1 cellular context compared by ENCODE assay signal in the genomic region with DNA sequence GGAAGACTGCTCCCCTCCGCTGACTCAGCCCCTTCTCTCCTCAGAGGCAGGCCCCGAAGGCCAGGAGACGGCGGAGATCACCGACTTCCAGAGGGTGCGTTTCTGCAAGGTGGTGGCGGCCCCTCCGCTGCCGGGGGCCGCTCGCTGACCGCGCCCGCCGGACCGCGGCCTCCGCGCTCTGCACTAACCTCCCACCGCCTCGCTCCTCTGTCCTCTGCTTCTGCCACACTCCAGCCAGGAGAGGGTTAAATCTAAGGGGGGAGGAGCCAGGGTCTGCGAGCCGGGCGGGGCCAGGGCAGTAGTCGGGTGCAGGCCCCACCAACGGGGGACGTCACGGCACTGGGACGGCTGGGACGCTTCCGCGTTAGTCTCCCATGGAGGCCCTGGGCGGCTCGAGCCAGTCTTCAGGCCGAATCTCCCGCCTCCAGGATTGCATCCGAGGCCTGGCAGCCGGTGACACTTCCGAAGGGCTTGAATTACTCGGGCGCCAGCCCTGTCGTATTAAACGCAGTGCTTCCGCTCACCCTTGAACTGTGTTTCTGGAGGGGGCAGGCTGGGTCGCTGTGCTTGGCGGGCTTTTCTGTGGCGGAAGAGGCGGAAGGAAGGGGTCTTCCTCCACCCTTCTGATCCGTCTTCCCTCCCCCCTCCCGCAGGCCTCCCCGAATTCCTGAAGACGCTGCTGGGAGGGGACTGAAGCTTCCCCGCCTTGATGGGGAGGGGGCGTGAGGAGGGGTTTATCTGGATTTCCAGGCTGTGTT.
A peak's percentile ranks its signal among the peaks of the same experiment; 100 is the strongest.
TF ChIP-seq lines count a peak whose summit lies in the region.

No MANE protein-coding gene starts in this region.

TF ChIP-seq in K562, 482 proteins besides CTCF, POLR2A, EP300 and RAD21 (continues in another document):
- TF ChIP-seq KDM1A (IDR thresholded peaks at IDR 0.05), result peak in 1 of 2 experiments; percentile 80; a peak in 1 of 4 replicates
- no peak for TF ChIP-seq ZNF57 (CRISPR knock-in tag; IDR thresholded peaks at IDR 0.05)
- TF ChIP-seq JUN (IDR thresholded peaks at IDR 0.05; ENCODE audit: borderline replicate concordance, low read depth, low read length), result no peak
- no peak for TF ChIP-seq JUN (CRISPR knock-in tag; IDR thresholded peaks at IDR 0.05; ENCODE audit: borderline replicate concordance)
- peak in 1 of 2 experiments; percentile 27; a peak in 2 of 4 replicates for TF ChIP-seq SIN3A (IDR thresholded peaks at IDR 0.05; ENCODE audit: borderline replicate concordance in 2 of 2, control insufficient read depth in 1 of 2, low read depth in 2 of 2, low read length in 2 of 2)
- TF ChIP-seq GTF2F1 (IDR thresholded peaks at IDR 0.05; ENCODE audit: low read depth, low read length), result no peak
- 0 out of 2 replicates have a peak, but pooled peaks have one; percentile 10 for TF ChIP-seq BCOR (IDR thresholded peaks at IDR 0.05)
- TF ChIP-seq, protein P1, sequence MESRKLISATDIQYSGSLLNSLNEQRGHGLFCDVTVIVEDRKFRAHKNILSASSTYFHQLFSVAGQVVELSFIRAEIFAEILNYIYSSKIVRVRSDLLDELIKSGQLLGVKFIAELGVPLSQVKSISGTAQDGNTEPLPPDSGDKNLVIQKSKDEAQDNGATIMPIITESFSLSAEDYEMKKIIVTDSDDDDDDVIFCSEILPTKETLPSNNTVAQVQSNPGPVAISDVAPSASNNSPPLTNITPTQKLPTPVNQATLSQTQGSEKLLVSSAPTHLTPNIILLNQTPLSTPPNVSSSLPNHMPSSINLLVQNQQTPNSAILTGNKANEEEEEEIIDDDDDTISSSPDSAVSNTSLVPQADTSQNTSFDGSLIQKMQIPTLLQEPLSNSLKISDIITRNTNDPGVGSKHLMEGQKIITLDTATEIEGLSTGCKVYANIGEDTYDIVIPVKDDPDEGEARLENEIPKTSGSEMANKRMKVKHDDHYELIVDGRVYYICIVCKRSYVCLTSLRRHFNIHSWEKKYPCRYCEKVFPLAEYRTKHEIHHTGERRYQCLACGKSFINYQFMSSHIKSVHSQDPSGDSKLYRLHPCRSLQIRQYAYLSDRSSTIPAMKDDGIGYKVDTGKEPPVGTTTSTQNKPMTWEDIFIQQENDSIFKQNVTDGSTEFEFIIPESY (CRISPR knock-in tag; IDR thresholded peaks at IDR 0.05), result peak; percentile 26; the same call in 1 of the 2 replicates
- no peak for TF ChIP-seq HSF4 (CRISPR knock-in tag; IDR thresholded peaks at IDR 0.05; ENCODE audit: borderline replicate concordance)
- no peak for TF ChIP-seq DMBX1 (CRISPR knock-in tag; IDR thresholded peaks at IDR 0.05; ENCODE audit: borderline replicate concordance)
- no peak for TF ChIP-seq PURB (CRISPR knock-in tag; IDR thresholded peaks at IDR 0.05; ENCODE audit: low read depth)
- peak; percentile 81 to 97 for TF ChIP-seq MAZ (CRISPR knock-in tag; conservative IDR thresholded peaks at IDR 0.05 in 1 of 2, IDR thresholded peaks at IDR 0.05 in 1 of 2)
- no peak for TF ChIP-seq NRF1 (conservative IDR thresholded peaks at IDR 0.05 in 1 of 2, IDR thresholded peaks at IDR 0.05 in 1 of 2)
- TF ChIP-seq CC2D1A (IDR thresholded peaks at IDR 0.05), result no peak
- TF ChIP-seq, protein P2, sequence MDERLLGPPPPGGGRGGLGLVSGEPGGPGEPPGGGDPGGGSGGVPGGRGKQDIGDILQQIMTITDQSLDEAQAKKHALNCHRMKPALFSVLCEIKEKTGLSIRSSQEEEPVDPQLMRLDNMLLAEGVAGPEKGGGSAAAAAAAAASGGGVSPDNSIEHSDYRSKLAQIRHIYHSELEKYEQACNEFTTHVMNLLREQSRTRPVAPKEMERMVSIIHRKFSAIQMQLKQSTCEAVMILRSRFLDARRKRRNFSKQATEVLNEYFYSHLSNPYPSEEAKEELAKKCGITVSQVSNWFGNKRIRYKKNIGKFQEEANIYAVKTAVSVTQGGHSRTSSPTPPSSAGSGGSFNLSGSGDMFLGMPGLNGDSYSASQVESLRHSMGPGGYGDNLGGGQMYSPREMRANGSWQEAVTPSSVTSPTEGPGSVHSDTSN (CRISPR knock-in tag; IDR thresholded peaks at IDR 0.05; ENCODE audit: low read depth), result no peak
- TF ChIP-seq, protein P2 (tag; conservative IDR thresholded peaks at IDR 0.05; ENCODE audit: low read depth), result no peak
- TF ChIP-seq MBD2 (IDR thresholded peaks at IDR 0.05; ENCODE audit: borderline replicate concordance, low read depth), result peak; percentile 49; the same call in 1 of the 2 replicates
- TF ChIP-seq ZNF75A (CRISPR knock-in tag; IDR thresholded peaks at IDR 0.05), result no peak
- TF ChIP-seq ZNF79 (CRISPR knock-in tag; IDR thresholded peaks at IDR 0.05; ENCODE audit: low read depth), result no peak
- TF ChIP-seq ZNF217 (CRISPR knock-in tag; IDR thresholded peaks at IDR 0.05), result no peak
- TF ChIP-seq, protein P3, sequence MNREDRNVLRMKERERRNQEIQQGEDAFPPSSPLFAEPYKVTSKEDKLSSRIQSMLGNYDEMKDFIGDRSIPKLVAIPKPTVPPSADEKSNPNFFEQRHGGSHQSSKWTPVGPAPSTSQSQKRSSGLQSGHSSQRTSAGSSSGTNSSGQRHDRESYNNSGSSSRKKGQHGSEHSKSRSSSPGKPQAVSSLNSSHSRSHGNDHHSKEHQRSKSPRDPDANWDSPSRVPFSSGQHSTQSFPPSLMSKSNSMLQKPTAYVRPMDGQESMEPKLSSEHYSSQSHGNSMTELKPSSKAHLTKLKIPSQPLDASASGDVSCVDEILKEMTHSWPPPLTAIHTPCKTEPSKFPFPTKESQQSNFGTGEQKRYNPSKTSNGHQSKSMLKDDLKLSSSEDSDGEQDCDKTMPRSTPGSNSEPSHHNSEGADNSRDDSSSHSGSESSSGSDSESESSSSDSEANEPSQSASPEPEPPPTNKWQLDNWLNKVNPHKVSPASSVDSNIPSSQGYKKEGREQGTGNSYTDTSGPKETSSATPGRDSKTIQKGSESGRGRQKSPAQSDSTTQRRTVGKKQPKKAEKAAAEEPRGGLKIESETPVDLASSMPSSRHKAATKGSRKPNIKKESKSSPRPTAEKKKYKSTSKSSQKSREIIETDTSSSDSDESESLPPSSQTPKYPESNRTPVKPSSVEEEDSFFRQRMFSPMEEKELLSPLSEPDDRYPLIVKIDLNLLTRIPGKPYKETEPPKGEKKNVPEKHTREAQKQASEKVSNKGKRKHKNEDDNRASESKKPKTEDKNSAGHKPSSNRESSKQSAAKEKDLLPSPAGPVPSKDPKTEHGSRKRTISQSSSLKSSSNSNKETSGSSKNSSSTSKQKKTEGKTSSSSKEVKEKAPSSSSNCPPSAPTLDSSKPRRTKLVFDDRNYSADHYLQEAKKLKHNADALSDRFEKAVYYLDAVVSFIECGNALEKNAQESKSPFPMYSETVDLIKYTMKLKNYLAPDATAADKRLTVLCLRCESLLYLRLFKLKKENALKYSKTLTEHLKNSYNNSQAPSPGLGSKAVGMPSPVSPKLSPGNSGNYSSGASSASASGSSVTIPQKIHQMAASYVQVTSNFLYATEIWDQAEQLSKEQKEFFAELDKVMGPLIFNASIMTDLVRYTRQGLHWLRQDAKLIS (CRISPR knock-in tag; IDR thresholded peaks at IDR 0.05), result peak; percentile 18; the same call in 1 of the 2 replicates
- TF ChIP-seq SMC3 (conservative IDR thresholded peaks at IDR 0.05; ENCODE audit: insufficient read depth, low read depth, low read length), result no peak
- TF ChIP-seq, protein P4, sequence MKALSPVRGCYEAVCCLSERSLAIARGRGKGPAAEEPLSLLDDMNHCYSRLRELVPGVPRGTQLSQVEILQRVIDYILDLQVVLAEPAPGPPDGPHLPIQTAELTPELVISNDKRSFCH (CRISPR knock-in tag; IDR thresholded peaks at IDR 0.05), result no peak
- TF ChIP-seq, protein P4 (tag; IDR thresholded peaks at IDR 0.05), result 0 out of 2 replicates have a peak, but pooled peaks have one; percentile 25
- no peak for TF ChIP-seq HNRNPK (IDR thresholded peaks at IDR 0.05; ENCODE audit: low read depth, low read length, poor library complexity, severe bottlenecking)
- TF ChIP-seq NCOR1 (IDR thresholded peaks at IDR 0.05), result peak; percentile 54
- TF ChIP-seq TAF1 (IDR thresholded peaks at IDR 0.05; ENCODE audit: control insufficient read depth, extremely low read depth, insufficient read depth, low read length, severe bottlenecking), result peak; percentile 96
- peak in 1 of 2 experiments; percentile 75; a peak in 2 of 4 replicates for TF ChIP-seq KDM4B (IDR thresholded peaks at IDR 0.05; ENCODE audit: borderline replicate concordance in 2 of 2, low read depth in 1 of 2)
- no peak for TF ChIP-seq ZNF175 (CRISPR knock-in tag; IDR thresholded peaks at IDR 0.05; ENCODE audit: low read depth)
- TF ChIP-seq, protein P5, sequence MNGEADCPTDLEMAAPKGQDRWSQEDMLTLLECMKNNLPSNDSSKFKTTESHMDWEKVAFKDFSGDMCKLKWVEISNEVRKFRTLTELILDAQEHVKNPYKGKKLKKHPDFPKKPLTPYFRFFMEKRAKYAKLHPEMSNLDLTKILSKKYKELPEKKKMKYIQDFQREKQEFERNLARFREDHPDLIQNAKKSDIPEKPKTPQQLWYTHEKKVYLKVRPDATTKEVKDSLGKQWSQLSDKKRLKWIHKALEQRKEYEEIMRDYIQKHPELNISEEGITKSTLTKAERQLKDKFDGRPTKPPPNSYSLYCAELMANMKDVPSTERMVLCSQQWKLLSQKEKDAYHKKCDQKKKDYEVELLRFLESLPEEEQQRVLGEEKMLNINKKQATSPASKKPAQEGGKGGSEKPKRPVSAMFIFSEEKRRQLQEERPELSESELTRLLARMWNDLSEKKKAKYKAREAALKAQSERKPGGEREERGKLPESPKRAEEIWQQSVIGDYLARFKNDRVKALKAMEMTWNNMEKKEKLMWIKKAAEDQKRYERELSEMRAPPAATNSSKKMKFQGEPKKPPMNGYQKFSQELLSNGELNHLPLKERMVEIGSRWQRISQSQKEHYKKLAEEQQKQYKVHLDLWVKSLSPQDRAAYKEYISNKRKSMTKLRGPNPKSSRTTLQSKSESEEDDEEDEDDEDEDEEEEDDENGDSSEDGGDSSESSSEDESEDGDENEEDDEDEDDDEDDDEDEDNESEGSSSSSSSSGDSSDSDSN (IDR thresholded peaks at IDR 0.05; ENCODE audit: borderline replicate concordance in 1 of 2, low read depth in 2 of 2, low read length in 2 of 2), result peak; percentile 82 to 95; a peak in 3 of 4 replicates
- peak; percentile 23; the same call in 1 of the 2 replicates for TF ChIP-seq SMARCA5 (IDR thresholded peaks at IDR 0.05)
- peak in 1 of 2 experiments; percentile 17; a peak in 2 of 4 replicates for TF ChIP-seq HDAC1 (IDR thresholded peaks at IDR 0.05)
- TF ChIP-seq, protein P6, sequence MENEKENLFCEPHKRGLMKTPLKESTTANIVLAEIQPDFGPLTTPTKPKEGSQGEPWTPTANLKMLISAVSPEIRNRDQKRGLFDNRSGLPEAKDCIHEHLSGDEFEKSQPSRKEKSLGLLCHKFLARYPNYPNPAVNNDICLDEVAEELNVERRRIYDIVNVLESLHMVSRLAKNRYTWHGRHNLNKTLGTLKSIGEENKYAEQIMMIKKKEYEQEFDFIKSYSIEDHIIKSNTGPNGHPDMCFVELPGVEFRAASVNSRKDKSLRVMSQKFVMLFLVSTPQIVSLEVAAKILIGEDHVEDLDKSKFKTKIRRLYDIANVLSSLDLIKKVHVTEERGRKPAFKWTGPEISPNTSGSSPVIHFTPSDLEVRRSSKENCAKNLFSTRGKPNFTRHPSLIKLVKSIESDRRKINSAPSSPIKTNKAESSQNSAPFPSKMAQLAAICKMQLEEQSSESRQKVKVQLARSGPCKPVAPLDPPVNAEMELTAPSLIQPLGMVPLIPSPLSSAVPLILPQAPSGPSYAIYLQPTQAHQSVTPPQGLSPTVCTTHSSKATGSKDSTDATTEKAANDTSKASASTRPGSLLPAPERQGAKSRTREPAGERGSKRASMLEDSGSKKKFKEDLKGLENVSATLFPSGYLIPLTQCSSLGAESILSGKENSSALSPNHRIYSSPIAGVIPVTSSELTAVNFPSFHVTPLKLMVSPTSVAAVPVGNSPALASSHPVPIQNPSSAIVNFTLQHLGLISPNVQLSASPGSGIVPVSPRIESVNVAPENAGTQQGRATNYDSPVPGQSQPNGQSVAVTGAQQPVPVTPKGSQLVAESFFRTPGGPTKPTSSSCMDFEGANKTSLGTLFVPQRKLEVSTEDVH (IDR thresholded peaks at IDR 0.05; ENCODE audit: low read depth, partially characterized antibody), result peak; percentile 85
- TF ChIP-seq, protein P7, sequence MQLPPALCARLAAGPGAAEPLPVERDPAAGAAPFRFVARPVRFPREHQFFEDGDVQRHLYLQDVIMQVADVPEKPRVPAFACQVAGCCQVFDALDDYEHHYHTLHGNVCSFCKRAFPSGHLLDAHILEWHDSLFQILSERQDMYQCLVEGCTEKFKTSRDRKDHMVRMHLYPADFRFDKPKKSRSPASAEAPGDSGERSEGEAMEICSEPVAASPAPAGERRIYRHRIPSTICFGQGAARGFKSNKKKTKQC (CRISPR knock-in tag; IDR thresholded peaks at IDR 0.05), result peak; percentile 92
- TF ChIP-seq HNRNPL (IDR thresholded peaks at IDR 0.05; ENCODE audit: low read depth, low read length), result no peak
- peak; percentile 38; the same call in 1 of the 2 replicates for TF ChIP-seq SRSF3 (IDR thresholded peaks at IDR 0.05; ENCODE audit: insufficient read depth, low read length)
- no peak for TF ChIP-seq MECOM (CRISPR knock-in tag; IDR thresholded peaks at IDR 0.05)
- no peak for TF ChIP-seq ZNF324 (CRISPR knock-in tag; IDR thresholded peaks at IDR 0.05)
- peak; percentile 22; the same call in 1 of the 2 replicates for TF ChIP-seq ATF1 (CRISPR knock-in tag; IDR thresholded peaks at IDR 0.05)
- peak; percentile 90 for TF ChIP-seq ATF1 (tag; IDR thresholded peaks at IDR 0.05)
- no peak for TF ChIP-seq ZNF23 (CRISPR knock-in tag; IDR thresholded peaks at IDR 0.05)
